In the genomic region with DNA sequence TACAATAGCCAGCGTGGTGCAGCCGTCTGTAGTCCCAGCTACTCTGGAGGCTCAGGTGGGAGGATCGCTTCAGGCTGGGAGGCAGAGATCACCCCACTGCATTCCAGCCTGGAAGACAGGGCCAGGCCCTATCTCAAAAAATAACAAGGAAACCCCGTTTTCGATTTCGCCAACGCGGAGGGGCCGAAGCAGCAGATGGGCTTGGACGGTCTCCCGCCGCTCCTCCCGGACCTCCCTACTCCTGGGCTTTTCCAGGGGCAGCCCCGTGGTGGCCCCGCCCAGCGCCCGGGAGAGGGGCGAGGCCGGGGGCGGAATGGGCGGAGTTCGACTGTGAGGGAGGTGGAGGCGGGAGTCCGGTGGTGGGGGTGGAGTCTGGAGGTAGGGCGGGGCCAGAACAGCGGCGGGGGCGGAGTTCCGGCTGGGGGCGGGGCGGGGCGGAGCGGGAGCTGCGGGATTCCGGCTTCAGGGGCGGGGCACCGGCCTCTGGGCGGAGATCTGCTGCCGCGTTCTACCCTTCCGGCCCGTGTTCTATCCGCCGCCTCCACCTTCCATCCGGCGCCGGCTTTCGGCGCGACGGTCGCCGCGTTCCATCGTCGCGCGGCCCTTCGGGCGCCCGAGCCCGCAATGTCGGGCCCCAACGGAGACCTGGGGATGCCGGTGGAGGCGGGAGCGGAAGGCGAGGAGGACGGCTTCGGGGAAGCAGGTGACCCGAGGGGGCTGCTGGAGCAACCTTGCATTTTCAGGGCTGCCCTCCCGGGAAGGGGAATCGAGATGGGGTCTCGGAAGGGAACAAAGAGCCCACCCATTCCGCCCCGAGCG, we compare ENCODE assay signal across 1 cellular context.
TF ChIP-seq lines count a peak whose summit lies in the region.

A gene with protein sequence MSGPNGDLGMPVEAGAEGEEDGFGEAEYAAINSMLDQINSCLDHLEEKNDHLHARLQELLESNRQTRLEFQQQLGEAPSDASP (plus strand): TSS at position 482 of the 819 bp plus-strand sequence. CDS start 143 bp downstream, at position 625.

TF ChIP-seq in H1, 55 proteins besides CTCF, POLR2A, EP300 and RAD21 (continues in another document):
- no peak for TF ChIP-seq CHD2 (IDR thresholded peaks at IDR 0.05; ENCODE audit: low read length)
- TF ChIP-seq, protein P1, sequence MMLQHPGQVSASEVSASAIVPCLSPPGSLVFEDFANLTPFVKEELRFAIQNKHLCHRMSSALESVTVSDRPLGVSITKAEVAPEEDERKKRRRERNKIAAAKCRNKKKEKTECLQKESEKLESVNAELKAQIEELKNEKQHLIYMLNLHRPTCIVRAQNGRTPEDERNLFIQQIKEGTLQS (IDR thresholded peaks at IDR 0.05; ENCODE audit: insufficient read depth, low read depth, low read length), result no peak
- no peak for TF ChIP-seq RFX5 (IDR thresholded peaks at IDR 0.05; ENCODE audit: borderline replicate concordance, low read depth, low read length)
- TF ChIP-seq NRF1 (IDR thresholded peaks at IDR 0.05; ENCODE audit: low read depth, low read length), result no peak
- no peak for TF ChIP-seq FOSL1 (IDR thresholded peaks at IDR 0.05; ENCODE audit: insufficient read depth, low read depth, low read length)
- no peak for TF ChIP-seq EZH2 (IDR thresholded peaks at IDR 0.05; ENCODE audit: low read depth, low read length, severe bottlenecking)
- TF ChIP-seq TAF1 (IDR thresholded peaks at IDR 0.05; ENCODE audit: low read depth, low read length), result peak; percentile 78
- TF ChIP-seq BACH1 (IDR thresholded peaks at IDR 0.05; ENCODE audit: low read length), result no peak
- TF ChIP-seq TEAD4 (IDR thresholded peaks at IDR 0.05; ENCODE audit: low read depth, low read length), result no peak
- TF ChIP-seq POLR2AphosphoS5 (IDR thresholded peaks at IDR 0.05; ENCODE audit: low read depth, low read length), result peak; percentile 71
- TF ChIP-seq KDM4A (IDR thresholded peaks at IDR 0.05; ENCODE audit: low read depth, low read length, severe bottlenecking), result peak; percentile 78
- TF ChIP-seq TAF7 (optimal IDR thresholded peaks at IDR 0.05; ENCODE audit: borderline replicate concordance, low read depth, low read length), result no peak
- no peak for TF ChIP-seq SIN3A (conservative IDR thresholded peaks at IDR 0.05 in 1 of 2, IDR thresholded peaks at IDR 0.05 in 1 of 2; ENCODE audit: low read depth in 1 of 2, low read length in 2 of 2)
- TF ChIP-seq CBX5 (IDR thresholded peaks at IDR 0.05; ENCODE audit: low read depth, low read length), result no peak
- no peak for TF ChIP-seq TCF12 (IDR thresholded peaks at IDR 0.05; ENCODE audit: low read depth, low read length)
- TF ChIP-seq TBP (IDR thresholded peaks at IDR 0.05; ENCODE audit: low read depth, low read length), result peak; percentile 29
- no peak for TF ChIP-seq CTBP2 (IDR thresholded peaks at IDR 0.05; ENCODE audit: borderline replicate concordance, insufficient read depth, insufficient read length, low read length)
- TF ChIP-seq RBBP5 (IDR thresholded peaks at IDR 0.05; ENCODE audit: borderline replicate concordance, low read depth, low read length), result 0 out of 2 replicates have a peak, but pooled peaks have one; percentile 40
- no peak for TF ChIP-seq SIX5 (IDR thresholded peaks at IDR 0.05; ENCODE audit: low read depth, low read length)
- peak; percentile 45; the same call in 1 of the 2 replicates for TF ChIP-seq GABPA (IDR thresholded peaks at IDR 0.05; ENCODE audit: borderline replicate concordance, insufficient read depth, low read length)
- TF ChIP-seq HDAC2 (IDR thresholded peaks at IDR 0.05; ENCODE audit: borderline replicate concordance in 1 of 2, low read depth in 2 of 2, low read length in 2 of 2), result no peak
- no peak for TF ChIP-seq CHD1 (IDR thresholded peaks at IDR 0.05; ENCODE audit: low read depth, low read length)
- TF ChIP-seq ZNF274 (IDR thresholded peaks at IDR 0.05; ENCODE audit: borderline replicate concordance, extremely low read depth, low read length), result no peak
- TF ChIP-seq, protein P2, sequence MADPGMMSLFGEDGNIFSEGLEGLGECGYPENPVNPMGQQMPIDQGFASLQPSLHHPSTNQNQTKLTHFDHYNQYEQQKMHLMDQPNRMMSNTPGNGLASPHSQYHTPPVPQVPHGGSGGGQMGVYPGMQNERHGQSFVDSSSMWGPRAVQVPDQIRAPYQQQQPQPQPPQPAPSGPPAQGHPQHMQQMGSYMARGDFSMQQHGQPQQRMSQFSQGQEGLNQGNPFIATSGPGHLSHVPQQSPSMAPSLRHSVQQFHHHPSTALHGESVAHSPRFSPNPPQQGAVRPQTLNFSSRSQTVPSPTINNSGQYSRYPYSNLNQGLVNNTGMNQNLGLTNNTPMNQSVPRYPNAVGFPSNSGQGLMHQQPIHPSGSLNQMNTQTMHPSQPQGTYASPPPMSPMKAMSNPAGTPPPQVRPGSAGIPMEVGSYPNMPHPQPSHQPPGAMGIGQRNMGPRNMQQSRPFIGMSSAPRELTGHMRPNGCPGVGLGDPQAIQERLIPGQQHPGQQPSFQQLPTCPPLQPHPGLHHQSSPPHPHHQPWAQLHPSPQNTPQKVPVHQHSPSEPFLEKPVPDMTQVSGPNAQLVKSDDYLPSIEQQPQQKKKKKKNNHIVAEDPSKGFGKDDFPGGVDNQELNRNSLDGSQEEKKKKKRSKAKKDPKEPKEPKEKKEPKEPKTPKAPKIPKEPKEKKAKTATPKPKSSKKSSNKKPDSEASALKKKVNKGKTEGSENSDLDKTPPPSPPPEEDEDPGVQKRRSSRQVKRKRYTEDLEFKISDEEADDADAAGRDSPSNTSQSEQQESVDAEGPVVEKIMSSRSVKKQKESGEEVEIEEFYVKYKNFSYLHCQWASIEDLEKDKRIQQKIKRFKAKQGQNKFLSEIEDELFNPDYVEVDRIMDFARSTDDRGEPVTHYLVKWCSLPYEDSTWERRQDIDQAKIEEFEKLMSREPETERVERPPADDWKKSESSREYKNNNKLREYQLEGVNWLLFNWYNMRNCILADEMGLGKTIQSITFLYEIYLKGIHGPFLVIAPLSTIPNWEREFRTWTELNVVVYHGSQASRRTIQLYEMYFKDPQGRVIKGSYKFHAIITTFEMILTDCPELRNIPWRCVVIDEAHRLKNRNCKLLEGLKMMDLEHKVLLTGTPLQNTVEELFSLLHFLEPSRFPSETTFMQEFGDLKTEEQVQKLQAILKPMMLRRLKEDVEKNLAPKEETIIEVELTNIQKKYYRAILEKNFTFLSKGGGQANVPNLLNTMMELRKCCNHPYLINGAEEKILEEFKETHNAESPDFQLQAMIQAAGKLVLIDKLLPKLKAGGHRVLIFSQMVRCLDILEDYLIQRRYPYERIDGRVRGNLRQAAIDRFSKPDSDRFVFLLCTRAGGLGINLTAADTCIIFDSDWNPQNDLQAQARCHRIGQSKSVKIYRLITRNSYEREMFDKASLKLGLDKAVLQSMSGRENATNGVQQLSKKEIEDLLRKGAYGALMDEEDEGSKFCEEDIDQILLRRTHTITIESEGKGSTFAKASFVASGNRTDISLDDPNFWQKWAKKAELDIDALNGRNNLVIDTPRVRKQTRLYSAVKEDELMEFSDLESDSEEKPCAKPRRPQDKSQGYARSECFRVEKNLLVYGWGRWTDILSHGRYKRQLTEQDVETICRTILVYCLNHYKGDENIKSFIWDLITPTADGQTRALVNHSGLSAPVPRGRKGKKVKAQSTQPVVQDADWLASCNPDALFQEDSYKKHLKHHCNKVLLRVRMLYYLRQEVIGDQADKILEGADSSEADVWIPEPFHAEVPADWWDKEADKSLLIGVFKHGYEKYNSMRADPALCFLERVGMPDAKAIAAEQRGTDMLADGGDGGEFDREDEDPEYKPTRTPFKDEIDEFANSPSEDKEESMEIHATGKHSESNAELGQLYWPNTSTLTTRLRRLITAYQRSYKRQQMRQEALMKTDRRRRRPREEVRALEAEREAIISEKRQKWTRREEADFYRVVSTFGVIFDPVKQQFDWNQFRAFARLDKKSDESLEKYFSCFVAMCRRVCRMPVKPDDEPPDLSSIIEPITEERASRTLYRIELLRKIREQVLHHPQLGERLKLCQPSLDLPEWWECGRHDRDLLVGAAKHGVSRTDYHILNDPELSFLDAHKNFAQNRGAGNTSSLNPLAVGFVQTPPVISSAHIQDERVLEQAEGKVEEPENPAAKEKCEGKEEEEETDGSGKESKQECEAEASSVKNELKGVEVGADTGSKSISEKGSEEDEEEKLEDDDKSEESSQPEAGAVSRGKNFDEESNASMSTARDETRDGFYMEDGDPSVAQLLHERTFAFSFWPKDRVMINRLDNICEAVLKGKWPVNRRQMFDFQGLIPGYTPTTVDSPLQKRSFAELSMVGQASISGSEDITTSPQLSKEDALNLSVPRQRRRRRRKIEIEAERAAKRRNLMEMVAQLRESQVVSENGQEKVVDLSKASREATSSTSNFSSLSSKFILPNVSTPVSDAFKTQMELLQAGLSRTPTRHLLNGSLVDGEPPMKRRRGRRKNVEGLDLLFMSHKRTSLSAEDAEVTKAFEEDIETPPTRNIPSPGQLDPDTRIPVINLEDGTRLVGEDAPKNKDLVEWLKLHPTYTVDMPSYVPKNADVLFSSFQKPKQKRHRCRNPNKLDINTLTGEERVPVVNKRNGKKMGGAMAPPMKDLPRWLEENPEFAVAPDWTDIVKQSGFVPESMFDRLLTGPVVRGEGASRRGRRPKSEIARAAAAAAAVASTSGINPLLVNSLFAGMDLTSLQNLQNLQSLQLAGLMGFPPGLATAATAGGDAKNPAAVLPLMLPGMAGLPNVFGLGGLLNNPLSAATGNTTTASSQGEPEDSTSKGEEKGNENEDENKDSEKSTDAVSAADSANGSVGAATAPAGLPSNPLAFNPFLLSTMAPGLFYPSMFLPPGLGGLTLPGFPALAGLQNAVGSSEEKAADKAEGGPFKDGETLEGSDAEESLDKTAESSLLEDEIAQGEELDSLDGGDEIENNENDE (IDR thresholded peaks at IDR 0.05; ENCODE audit: insufficient replicate concordance, low read length), result no peak
- no peak for TF ChIP-seq SIRT6 (IDR thresholded peaks at IDR 0.05; ENCODE audit: low read length)
- no peak for TF ChIP-seq SP2 (IDR thresholded peaks at IDR 0.05; ENCODE audit: low read length)
- no peak for TF ChIP-seq MAFK (IDR thresholded peaks at IDR 0.05; ENCODE audit: low read depth, low read length)
- peak; percentile 84 for TF ChIP-seq PHF8 (conservative IDR thresholded peaks at IDR 0.05; ENCODE audit: low read depth, low read length)
- TF ChIP-seq CBX8 (IDR thresholded peaks at IDR 0.05; ENCODE audit: borderline replicate concordance, low read depth, low read length), result no peak
- no peak for TF ChIP-seq GTF2F1 (IDR thresholded peaks at IDR 0.05; ENCODE audit: borderline replicate concordance, low read depth, low read length)
- no peak for TF ChIP-seq SAP30 (IDR thresholded peaks at IDR 0.05; ENCODE audit: insufficient read depth, insufficient replicate concordance, low read length)
- no peak for TF ChIP-seq BCL11A (IDR thresholded peaks at IDR 0.05; ENCODE audit: low read depth in 2 of 2, low read length in 2 of 2)
- TF ChIP-seq ASH2L (IDR thresholded peaks at IDR 0.05; ENCODE audit: low read length), result peak; percentile 87
- no peak for TF ChIP-seq POU5F1 (IDR thresholded peaks at IDR 0.05; ENCODE audit: low read depth, low read length)
- TF ChIP-seq, protein P3, sequence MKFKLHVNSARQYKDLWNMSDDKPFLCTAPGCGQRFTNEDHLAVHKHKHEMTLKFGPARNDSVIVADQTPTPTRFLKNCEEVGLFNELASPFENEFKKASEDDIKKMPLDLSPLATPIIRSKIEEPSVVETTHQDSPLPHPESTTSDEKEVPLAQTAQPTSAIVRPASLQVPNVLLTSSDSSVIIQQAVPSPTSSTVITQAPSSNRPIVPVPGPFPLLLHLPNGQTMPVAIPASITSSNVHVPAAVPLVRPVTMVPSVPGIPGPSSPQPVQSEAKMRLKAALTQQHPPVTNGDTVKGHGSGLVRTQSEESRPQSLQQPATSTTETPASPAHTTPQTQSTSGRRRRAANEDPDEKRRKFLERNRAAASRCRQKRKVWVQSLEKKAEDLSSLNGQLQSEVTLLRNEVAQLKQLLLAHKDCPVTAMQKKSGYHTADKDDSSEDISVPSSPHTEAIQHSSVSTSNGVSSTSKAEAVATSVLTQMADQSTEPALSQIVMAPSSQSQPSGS (IDR thresholded peaks at IDR 0.05; ENCODE audit: low read length), result no peak
- TF ChIP-seq JUND (IDR thresholded peaks at IDR 0.05; ENCODE audit: low read length), result no peak
- TF ChIP-seq HDAC6 (IDR thresholded peaks at IDR 0.05; ENCODE audit: low read depth, low read length), result no peak
- TF ChIP-seq, protein P4, sequence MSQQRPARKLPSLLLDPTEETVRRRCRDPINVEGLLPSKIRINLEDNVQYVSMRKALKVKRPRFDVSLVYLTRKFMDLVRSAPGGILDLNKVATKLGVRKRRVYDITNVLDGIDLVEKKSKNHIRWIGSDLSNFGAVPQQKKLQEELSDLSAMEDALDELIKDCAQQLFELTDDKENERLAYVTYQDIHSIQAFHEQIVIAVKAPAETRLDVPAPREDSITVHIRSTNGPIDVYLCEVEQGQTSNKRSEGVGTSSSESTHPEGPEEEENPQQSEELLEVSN (IDR thresholded peaks at IDR 0.05), result 0 out of 2 replicates have a peak, but pooled peaks have one; percentile 4
- no peak for TF ChIP-seq RXRA (IDR thresholded peaks at IDR 0.05; ENCODE audit: insufficient read depth, low read depth, low read length)
- TF ChIP-seq BRCA1 (IDR thresholded peaks at IDR 0.05; ENCODE audit: low read depth, low read length), result no peak
- 0 out of 2 replicates have a peak, but pooled peaks have one; percentile 8 for TF ChIP-seq SRF (IDR thresholded peaks at IDR 0.05; ENCODE audit: low read depth, low read length)
- TF ChIP-seq JUN (IDR thresholded peaks at IDR 0.05; ENCODE audit: low read depth, low read length), result no peak
- TF ChIP-seq RNF2 (IDR thresholded peaks at IDR 0.05; ENCODE audit: borderline replicate concordance, low read depth, low read length, missing control alignments, poor library complexity, severe bottlenecking), result no peak
- 0 out of 2 replicates have a peak, but pooled peaks have one; percentile 28 for TF ChIP-seq YY1 (IDR thresholded peaks at IDR 0.05; ENCODE audit: low read depth, low read length)
- TF ChIP-seq, protein P5, sequence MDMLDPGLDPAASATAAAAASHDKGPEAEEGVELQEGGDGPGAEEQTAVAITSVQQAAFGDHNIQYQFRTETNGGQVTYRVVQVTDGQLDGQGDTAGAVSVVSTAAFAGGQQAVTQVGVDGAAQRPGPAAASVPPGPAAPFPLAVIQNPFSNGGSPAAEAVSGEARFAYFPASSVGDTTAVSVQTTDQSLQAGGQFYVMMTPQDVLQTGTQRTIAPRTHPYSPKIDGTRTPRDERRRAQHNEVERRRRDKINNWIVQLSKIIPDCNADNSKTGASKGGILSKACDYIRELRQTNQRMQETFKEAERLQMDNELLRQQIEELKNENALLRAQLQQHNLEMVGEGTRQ (IDR thresholded peaks at IDR 0.05; ENCODE audit: low read length), result no peak
- peak; percentile 35; the same call in 1 of the 2 replicates for TF ChIP-seq SP4 (IDR thresholded peaks at IDR 0.05; ENCODE audit: low read length)
- no peak for TF ChIP-seq KDM5A (IDR thresholded peaks at IDR 0.05; ENCODE audit: low read length)
- no peak for TF ChIP-seq NANOG (IDR thresholded peaks at IDR 0.05; ENCODE audit: insufficient read depth, low read depth, low read length, poor library complexity, severe bottlenecking)
- TF ChIP-seq CREB1 (IDR thresholded peaks at IDR 0.05), result peak; percentile 95
- TF ChIP-seq, protein P6, sequence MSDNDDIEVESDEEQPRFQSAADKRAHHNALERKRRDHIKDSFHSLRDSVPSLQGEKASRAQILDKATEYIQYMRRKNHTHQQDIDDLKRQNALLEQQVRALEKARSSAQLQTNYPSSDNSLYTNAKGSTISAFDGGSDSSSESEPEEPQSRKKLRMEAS (IDR thresholded peaks at IDR 0.05), result peak; percentile 55; the same call in 1 of the 2 replicates
- TF ChIP-seq KDM1A (IDR thresholded peaks at IDR 0.05; ENCODE audit: borderline replicate concordance, low read length), result no peak
- no peak for TF ChIP-seq SUZ12 (IDR thresholded peaks at IDR 0.05; ENCODE audit: low read length)
- TF ChIP-seq SP1 (IDR thresholded peaks at IDR 0.05; ENCODE audit: low read depth, low read length), result peak; percentile 51; the same call in 1 of the 2 replicates
- TF ChIP-seq EGR1 (IDR thresholded peaks at IDR 0.05; ENCODE audit: borderline replicate concordance, low read depth, low read length), result peak; percentile 69; the same call in 1 of the 2 replicates
